In genomic region chr19:5891572-5891937, GRCh38 we compare ENCODE assay signal across 17 cellular contexts. TPM values are rescaled to one million over a fixed set of nuclear protein-coding genes. Genes with fewer than 3 reads are reported as not detected.
DNase-seq lines count a peak whose midpoint lies in the region; ATAC-seq lines count a peak whose summit lies in the region.
"Had no signal": no experiment of that assay in that cellular context is flagged by ENCODE, and none has a peak within 500 bp of the region (broad histone marks: within the 10 kb centered on the region; RNA-seq: fewer than 3 reads in every experiment).

No MANE protein-coding gene starts in this region.

- peak overlapping the region; percentile 29 for H3K27ac Mint-ChIP-seq in activated naive CD8-positive, alpha-beta T cell treated with anti-CD3 and anti-CD28 coated beads for 36 hours
- no peak overlapping the region for H3K27ac Mint-ChIP-seq in activated naive CD8-positive, alpha-beta T cell treated with anti-CD3 and anti-CD28 coated beads, Interleukin-2, amount 50 U/mL, for 24 hours
- H3K27ac Mint-ChIP-seq: CD4-positive, alpha-beta T cell; T-helper 1 cell treated with Interleukin-12 subunit alpha and Interleukin-12 subunit beta and Interleukin-4 antibody, amounts not matched to agents 30 μg/mL and 1 μg/mL, for 36 hours had no signal

- peaks cover 2% of the 10 kb centered on the region for H3K4me1 Mint-ChIP-seq in activated naive CD8-positive, alpha-beta T cell treated with anti-CD3 and anti-CD28 coated beads for 36 hours
- H3K4me1 Mint-ChIP-seq in activated naive CD8-positive, alpha-beta T cell treated with anti-CD3 and anti-CD28 coated beads, Interleukin-2, amount 50 U/mL, for 24 hours, result peaks cover 4% of the 10 kb centered on the region

- no peaks in the 10 kb centered on the region for H3K79me2 ChIP-seq in Karpas-422 (ENCODE audit: low read length)

- H3K9me3 Mint-ChIP-seq in activated naive CD8-positive, alpha-beta T cell treated with anti-CD3 and anti-CD28 coated beads for 36 hours, result no peaks in the 10 kb centered on the region
- H3K9me3 Mint-ChIP-seq in activated naive CD8-positive, alpha-beta T cell treated with anti-CD3 and anti-CD28 coated beads, Interleukin-2, amount 50 U/mL, for 24 hours, result no peaks in the 10 kb centered on the region
- H3K9me3 Mint-ChIP-seq: CD4-positive, alpha-beta T cell; T-helper 1 cell treated with Interleukin-12 subunit alpha and Interleukin-12 subunit beta and Interleukin-4 antibody, amounts not matched to agents 30 μg/mL and 1 μg/mL, for 36 hours had no signal

- H3K27me3 ChIP-seq in Karpas-422 (ENCODE audit: low read length), result no peaks in the 10 kb centered on the region

- no peak overlapping the region for H3K4me2 ChIP-seq in Karpas-422 (ENCODE audit: low read depth, low read length, poor library complexity, severe bottlenecking)

- H3K27me3 Mint-ChIP-seq in activated naive CD8-positive, alpha-beta T cell treated with anti-CD3 and anti-CD28 coated beads for 36 hours, result peaks cover 48% of the 10 kb centered on the region
- H3K27me3 Mint-ChIP-seq in activated naive CD8-positive, alpha-beta T cell treated with anti-CD3 and anti-CD28 coated beads, Interleukin-2, amount 50 U/mL, for 24 hours, result peaks cover 13% of the 10 kb centered on the region

- no peak for DNase-seq in activated naive CD8-positive, alpha-beta T cell treated with anti-CD3 and anti-CD28 coated beads for 36 hours
- DNase-seq in activated naive CD8-positive, alpha-beta T cell treated with anti-CD3 and anti-CD28 coated beads, Interleukin-2, amount 50 U/mL, for 24 hours, result no peak
- DNase-seq in Karpas-422 (peak; percentile 43), ecto neural progenitor cell (ENCODE audit: low spot score) (peak; percentile 46), sciatic nerve (ENCODE audit: low spot score) (no peak), MV-4-11 (lab: John Stamatoyannopoulos, UW) (no peak), NCI-H1436 treated with DMSO at 0.1 percent for 48 hours (lab: John Stamatoyannopoulos, UW) (no peak), superior temporal gyrus (ENCODE audit: extremely low spot score) (no peak)
- DNase-seq: AML-193; CD4-positive, alpha-beta T cell; HCEC 1CT; NCI-H1092; NCI-H1694; NCI-H510A treated with DMSO at 0.1 percent for 48 hours; PC-3 had no signal

- no peak overlapping the region for H3K27ac ChIP-seq in Karpas-422 (ENCODE audit: low read length)

- H3K36me3 Mint-ChIP-seq in activated naive CD8-positive, alpha-beta T cell treated with anti-CD3 and anti-CD28 coated beads for 36 hours, result peaks cover 3% of the 10 kb centered on the region
- H3K36me3 Mint-ChIP-seq in activated naive CD8-positive, alpha-beta T cell treated with anti-CD3 and anti-CD28 coated beads, Interleukin-2, amount 50 U/mL, for 24 hours (ENCODE audit: low read depth), result no peaks in the 10 kb centered on the region

- no peaks in the 10 kb centered on the region for H3K4me1 ChIP-seq in Karpas-422 (ENCODE audit: low read length)

- H3K36me3 ChIP-seq in Karpas-422 (ENCODE audit: insufficient read depth, low read length), result no peaks in the 10 kb centered on the region

- intact Hi-C loops in sciatic nerve (cut with DNase I), result no loop called here

- H3K4me3 ChIP-seq in Karpas-422 (ENCODE audit: low read length), result no peak overlapping the region

- H3K4me3 Mint-ChIP-seq in activated naive CD8-positive, alpha-beta T cell treated with anti-CD3 and anti-CD28 coated beads for 36 hours, result no peak overlapping the region
- no peak overlapping the region for H3K4me3 Mint-ChIP-seq in activated naive CD8-positive, alpha-beta T cell treated with anti-CD3 and anti-CD28 coated beads, Interleukin-2, amount 50 U/mL, for 24 hours
- H3K4me3 Mint-ChIP-seq: T-helper 1 cell treated with Interleukin-12 subunit alpha and Interleukin-12 subunit beta and Interleukin-4 antibody, amounts not matched to agents 30 μg/mL and 1 μg/mL, for 36 hours had no signal

- H2AFZ ChIP-seq in Karpas-422 (ENCODE audit: low read length), result no peak overlapping the region

- no peak for ATAC-seq in activated naive CD8-positive, alpha-beta T cell treated with anti-CD3 and anti-CD28 coated beads, Interleukin-2, amount 50 U/mL, for 24 hours
- ATAC-seq in sciatic nerve, result peak; percentile 3

- H3K9me2 ChIP-seq in Karpas-422 (replicated peaks; ENCODE audit: insufficient read depth, low read length), result no peaks in the 10 kb centered on the region

- no peak overlapping the region for H3K9ac ChIP-seq in Karpas-422 (ENCODE audit: low read length)

- H3K9me3 ChIP-seq in Karpas-422 (ENCODE audit: low read length), result no peaks in the 10 kb centered on the region

- peaks cover 5% of the 10 kb centered on the region; the same call in 1 of the 2 replicates for H4K20me1 ChIP-seq in Karpas-422 (ENCODE audit: insufficient read depth, low read depth, low read length)

RNA-seq across cellular contexts. Expression of gene NDUFA11, which starts 12.0 kb away (rescaled TPM):
- total RNA-seq in activated naive CD8-positive, alpha-beta T cell treated with anti-CD3 and anti-CD28 coated beads for 36 hours, result 100 to 1,000 TPM; 244 to 255 TPM
- total RNA-seq in Karpas-422 (2014; rRNA removed; shearing (Covaris generic); ENCODE audit: low replicate concordance), result 217 and 384 TPM in 2 replicates
- total RNA-seq in sciatic nerve, result 134 TPM

RNA-seq across cellular contexts. Expression of gene VMAC, which starts 13.1 kb away (rescaled TPM):
- 1 to 10 TPM; 1.4 to 1.9 TPM for total RNA-seq in activated naive CD8-positive, alpha-beta T cell treated with anti-CD3 and anti-CD28 coated beads for 36 hours
- total RNA-seq in Karpas-422 (2014; rRNA removed; shearing (Covaris generic); ENCODE audit: low replicate concordance), result 8.9 and 19.8 TPM in 2 replicates
- total RNA-seq in sciatic nerve, result 7.1 TPM

RNA-seq across cellular contexts. Expression of gene FUT5, which starts 21.2 kb away (rescaled TPM):
- not detected for total RNA-seq in activated naive CD8-positive, alpha-beta T cell treated with anti-CD3 and anti-CD28 coated beads for 36 hours
- total RNA-seq in Karpas-422 (2014; rRNA removed; shearing (Covaris generic); ENCODE audit: low replicate concordance), result not detected in 2 replicates
- 0.18 TPM for total RNA-seq in sciatic nerve
- total RNA-seq: HT-29, PC-3 had no signal

RNA-seq across cellular contexts. Expression of gene CAPS, which starts 22.5 kb away (rescaled TPM):
- 1 to 10 TPM; 1.9 to 2.6 TPM for total RNA-seq in activated naive CD8-positive, alpha-beta T cell treated with anti-CD3 and anti-CD28 coated beads for 36 hours
- total RNA-seq in Karpas-422 (2014; rRNA removed; shearing (Covaris generic); ENCODE audit: low replicate concordance), result 3.8 and 17.8 TPM in 2 replicates
- 80.2 TPM for total RNA-seq in sciatic nerve

RNA-seq across cellular contexts. Expression of gene FUT3, which starts 40.3 kb away (rescaled TPM):
- total RNA-seq in activated naive CD8-positive, alpha-beta T cell treated with anti-CD3 and anti-CD28 coated beads for 36 hours, result not detected
- not detected in 2 replicates for total RNA-seq in Karpas-422 (2014; rRNA removed; shearing (Covaris generic); ENCODE audit: low replicate concordance)
- not detected for total RNA-seq in sciatic nerve

Comparison
In these comparisons a context has a peak if more than half of its experiments do, and no peak if none do; other contexts are left out.
1. DNase-seq: peak in Karpas-422 (single experiment) and ecto neural progenitor cell (single experiment); none in activated naive CD8-positive, alpha-beta T cell treated with anti-CD3 and anti-CD28 coated beads for 36 hours (single experiment), activated naive CD8-positive, alpha-beta T cell treated with anti-CD3 and anti-CD28 coated beads, Interleukin-2, amount 50 U/mL, for 24 hours (single experiment), sciatic nerve (single experiment), MV-4-11 (single experiment), NCI-H1436 treated with DMSO at 0.1 percent for 48 hours (single experiment) and superior temporal gyrus (single experiment).